Comparison of ENCODE assay signal across 10 cellular contexts in the genomic region with DNA sequence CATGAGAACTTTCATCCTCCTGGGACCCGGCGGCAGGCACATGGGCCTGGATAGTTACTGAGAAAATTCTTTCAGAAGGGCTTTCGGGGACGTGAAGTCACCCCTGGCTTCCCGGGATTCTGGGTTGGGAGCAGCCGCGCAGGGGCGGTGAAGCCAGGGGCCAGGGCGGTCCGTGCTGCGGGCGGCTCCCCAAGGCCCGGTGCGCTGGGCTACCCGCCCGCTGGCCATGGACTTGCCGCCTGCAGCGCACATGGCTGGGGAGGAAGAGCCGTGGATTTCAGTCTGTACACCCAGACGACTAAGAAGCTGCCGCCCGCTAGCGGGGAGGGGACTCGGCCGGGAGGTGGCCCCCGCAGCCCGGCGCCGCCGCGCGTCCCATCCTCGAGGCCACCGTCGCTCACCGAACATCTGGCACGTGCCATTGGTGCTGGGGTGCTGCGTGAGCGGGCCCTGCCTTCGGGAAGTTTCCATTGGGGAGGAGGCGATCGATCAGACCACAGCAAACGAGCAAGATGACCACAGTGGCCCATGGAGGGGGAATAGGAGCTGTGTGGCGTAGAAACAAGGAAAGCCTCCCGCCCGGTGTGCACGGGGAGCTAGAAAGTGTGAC.
A peak's percentile ranks its signal among the peaks of the same experiment; 100 is the strongest.
DNase-seq lines count a peak whose midpoint lies in the region; ATAC-seq, FAIRE-seq and TF ChIP-seq lines count a peak whose summit lies in the region.
"Had no signal": no experiment of that assay in that cellular context is flagged by ENCODE, and none has a peak within 500 bp of the region (broad histone marks: within the 10 kb centered on the region; RNA-seq: fewer than 3 reads in every experiment).

No MANE protein-coding gene starts in this region.

- H3K23ac ChIP-seq in H1 (ENCODE audit: insufficient read length), result no peak overlapping the region

- peak overlapping the region; percentile 77 to 97 for H3K4me2 ChIP-seq in H1 (ENCODE audit: insufficient read depth in 1 of 2, low read depth in 2 of 2, low read length in 2 of 2)

- peak overlapping the region in 3 of 4 experiments; percentile 82 to 93 (median 90); a peak in 6 of 7 replicates for H3K9ac ChIP-seq in H1 (replicated peaks in 1 of 4; ENCODE audit: extremely low read depth in 1 of 4, low read depth in 3 of 4, low read length in 3 of 4)

- H2AFZ ChIP-seq in H1 (ENCODE audit: low read length), result peak overlapping the region; percentile 66

- H2BK120ac ChIP-seq in H1 (replicated peaks; ENCODE audit: low read depth, low read length), result no peak overlapping the region

- H2BK12ac ChIP-seq in H1 (ENCODE audit: low read depth, low read length), result peak overlapping the region; percentile 92; the same call in 1 of the 2 replicates

- H3K36me3 Mint-ChIP-seq in activated naive CD4-positive, alpha-beta T cell treated with anti-CD3 and anti-CD28 coated beads for 36 hours (ENCODE audit: low read depth), result no peaks in the 10 kb centered on the region
- peaks cover 8 to 10% of the 10 kb centered on the region in 2 donors for H3K36me3 Mint-ChIP-seq in naive B cell

- no peak overlapping the region for H3K56ac ChIP-seq in H1 (replicated peaks; ENCODE audit: insufficient read length, low read depth, low read length)

- intact Hi-C loops in activated naive CD4-positive, alpha-beta T cell treated with anti-CD3 and anti-CD28 coated beads for 36 hours (cut with micrococcal nuclease), result loop anchor here (2.0 kb wide), 1 partner anchor 70 kb away; a partner anchor contains a TSS
- intact Hi-C loops in transverse colon (cut with DNase I; ENCODE audit: low total_unique reads), result no loop called here

- no peak for DNase-seq in activated naive CD4-positive, alpha-beta T cell treated with anti-CD3 and anti-CD28 coated beads for 36 hours
- DNase-seq in activated naive CD4-positive, alpha-beta T cell treated with Interleukin-2 at 50 U/mL for 16 hours, result no peak
- DNase-seq in H1 (ENCODE audit: low read depth in 1 of 2, low spot score in 2 of 2) (peak in 1 of 2 experiments; percentile 66), naive B cell (no peak), transverse colon (no peak), globus pallidus (ENCODE audit: low spot score) (no peak), glomerular visceral epithelial cell (ENCODE audit: extremely low spot score) (no peak)
- no peak for DNase-seq in stimulated activated naive CD4-positive, alpha-beta T cell treated with Interleukin-2 at 50 U/mL for 16 hours (lab: John Stamatoyannopoulos, UW)
- DNase-seq: small intestine had no signal

- no peak for ATAC-seq in naive B cell (ENCODE audit: low read depth in 2 of 2)

- no peak for TF ChIP-seq EP300 in H1 (IDR thresholded peaks at IDR 0.05; ENCODE audit: borderline replicate concordance in 1 of 2, low read depth in 2 of 2, low read length in 2 of 2)
- no peak for TF ChIP-seq EP300 in transverse colon (IDR thresholded peaks at IDR 0.05; ENCODE audit: low read depth)

- H3K4ac ChIP-seq in H1 (replicated peaks; ENCODE audit: insufficient read length, low read depth, low read length), result no peak overlapping the region

- H3K9me3 ChIP-seq in H1 (ENCODE audit: insufficient read depth in 2 of 2, low read depth in 1 of 2, low read length in 1 of 2) (no peaks in the 10 kb centered on the region), transverse colon (no peaks in the 10 kb centered on the region)

- no peak overlapping the region for H4K91ac ChIP-seq in H1 (replicated peaks; ENCODE audit: insufficient read length, low read length)

- H2BK15ac ChIP-seq in H1 (ENCODE audit: low read length), result no peak overlapping the region

- peaks cover 9% of the 10 kb centered on the region for H3K4me1 Mint-ChIP-seq in activated naive CD4-positive, alpha-beta T cell treated with anti-CD3 and anti-CD28 coated beads for 36 hours (ENCODE audit: low read depth)
- peaks cover 19 to 47% (median 43%) of the 10 kb centered on the region in 3 donors for H3K4me1 Mint-ChIP-seq in naive B cell

- in situ Hi-C loops in transverse colon (cut with MboI; ENCODE audit: low pct_ligation_motif_present in 1 of 4, low pct_unique_long_range_greater_than_20kb in 1 of 4, low sequenced_read_pairs in 3 of 4), result no loop called here

- H2BK20ac ChIP-seq in H1 (ENCODE audit: low read length), result no peak overlapping the region

- H2BK5ac ChIP-seq in H1 (ENCODE audit: low read depth, low read length), result no peak overlapping the region

- no peak for TF ChIP-seq CTCF in H1 (IDR thresholded peaks at IDR 0.05; ENCODE audit: control extremely low read depth in 1 of 3, insufficient read depth in 1 of 3, low read depth in 1 of 3, low read length in 3 of 3)
- TF ChIP-seq CTCF in transverse colon (IDR thresholded peaks at IDR 0.05), result no peak

- peaks cover 6% of the 10 kb centered on the region; the same call in 1 of the 2 replicates for H3K23me2 ChIP-seq in H1 (ENCODE audit: low read depth, low read length)

- H3K27ac Mint-ChIP-seq in activated naive CD4-positive, alpha-beta T cell treated with anti-CD3 and anti-CD28 coated beads for 36 hours, result no peak overlapping the region
- H3K27ac Mint-ChIP-seq in naive B cell, result peak overlapping the region in 5 of 6 donors; percentile 58 to 95 (median 93)

- POLR2A ChIA-PET in H1 (lab: Charles Lee; ENCODE audit: partially characterized antibody), result interaction anchor here (0.6 to 3.0 kb wide), 13 partner anchors 8 to 346 kb away, joined by 3 to 17 read pairs (median 4); a partner anchor contains a TSS

- peak overlapping the region; percentile 59 for H3K4me3 Mint-ChIP-seq in activated naive CD4-positive, alpha-beta T cell treated with anti-CD3 and anti-CD28 coated beads for 36 hours
- peak overlapping the region; percentile 85 to 95 (median 90) for H3K4me3 Mint-ChIP-seq in naive B cell

- no peak overlapping the region for H3K14ac ChIP-seq in H1 (ENCODE audit: insufficient read length)

- H3K9me3 Mint-ChIP-seq in activated naive CD4-positive, alpha-beta T cell treated with anti-CD3 and anti-CD28 coated beads for 36 hours, result no peaks in the 10 kb centered on the region
- no peaks in the 10 kb centered on the region for H3K9me3 Mint-ChIP-seq in naive B cell

- H3K27ac ChIP-seq in H1 (ENCODE audit: low read depth, low read length) (peak overlapping the region; percentile 87), transverse colon (peak overlapping the region; percentile 70 to 77 (median 72))

- H4K5ac ChIP-seq in H1 (ENCODE audit: insufficient read length, low read depth, low read length), result no peak overlapping the region

- H3K27me3 ChIP-seq in H1 (replicated peaks in 1 of 4; ENCODE audit: control insufficient read depth in 3 of 4, extremely low read depth in 1 of 4, insufficient read depth in 3 of 4, low read length in 3 of 4) (peaks cover 0 to 13% (median 8%) of the 10 kb centered on the region in 4 experiments; a peak in 5 of 7 replicates), transverse colon (no peaks in the 10 kb centered on the region)

- peaks cover 0 to 2% of the 10 kb centered on the region in 2 experiments for H4K20me1 ChIP-seq in H1 (replicated peaks in 1 of 2; ENCODE audit: control insufficient read depth in 1 of 2, insufficient read depth in 2 of 2, low read length in 2 of 2)

- H3K79me1 ChIP-seq in H1 (ENCODE audit: low read depth, low read length), result no peaks in the 10 kb centered on the region

- no peaks in the 10 kb centered on the region for H3K79me2 ChIP-seq in H1 (ENCODE audit: control insufficient read depth in 1 of 2, insufficient read depth in 2 of 2, low read length in 2 of 2)

- TF ChIP-seq RAD21 in H1 (IDR thresholded peaks at IDR 0.05 in 1 of 2, conservative IDR thresholded peaks at IDR 0.05 in 1 of 2; ENCODE audit: low read depth in 2 of 2, low read length in 2 of 2), result no peak

- TF ChIP-seq POLR2A in H1 (IDR thresholded peaks at IDR 0.05; ENCODE audit: control extremely low read depth in 1 of 2, low read depth in 2 of 2, low read length in 2 of 2) (no peak), transverse colon (IDR thresholded peaks at IDR 0.05) (no peak)

- H3K4me1 ChIP-seq in H1 (replicated peaks in 1 of 4; ENCODE audit: control insufficient read depth in 3 of 4, insufficient read depth in 4 of 4, low read length in 3 of 4), result peaks cover 0 to 15% (median 13%) of the 10 kb centered on the region in 4 experiments; a peak in 6 of 7 replicates
- peaks cover 13 to 28% (median 24%) of the 10 kb centered on the region in 4 donors for H3K4me1 ChIP-seq in transverse colon

- H3K27me3 Mint-ChIP-seq in activated naive CD4-positive, alpha-beta T cell treated with anti-CD3 and anti-CD28 coated beads for 36 hours (ENCODE audit: low read depth), result no peaks in the 10 kb centered on the region
- H3K27me3 Mint-ChIP-seq in naive B cell, result no peaks in the 10 kb centered on the region

- 73% methylated on average over 44 of the region's 47 CpGs; no CpG with 5 or more reads in 1 of the 2 experiments for WGBS in H1 (ENCODE audit: extremely low coverage in 1 of 2, insufficient coverage in 1 of 2, insufficient read length in 1 of 2, insufficient replicate concordance in 2 of 2, low coverage in 1 of 2, low lambda C conversion rate in 2 of 2, missing lambda C conversion rate in 1 of 2), 2 experiments
- 91 to 92% methylated on average over 5 to 25 of the region's 47 CpGs for WGBS in transverse colon (ENCODE audit: low coverage in 1 of 2), 2 donors

- FAIRE-seq in H1 (lab: Jason Lieb, UNC), result no peak
- FAIRE-seq: endometrium, small intestine had no signal

- H2AK5ac ChIP-seq in H1 (ENCODE audit: low read depth, low read length), result no peak overlapping the region

- peak overlapping the region; percentile 100; the same call in 1 of the 2 replicates for H4K8ac ChIP-seq in H1 (ENCODE audit: extremely low read depth, insufficient read depth, low read length)

- CTCF ChIA-PET in activated naive CD4-positive, alpha-beta T cell treated with anti-CD3 and anti-CD28 coated beads for 36 hours (lab: Charles Lee), result interaction anchor here (0.7 to 0.9 kb wide), 2 partner anchors 65 to 71 kb away, joined by 3 to 5 read pairs; a partner anchor contains a TSS
- CTCF ChIA-PET in H1 (lab: Charles Lee; ENCODE audit: partially characterized antibody), result interaction anchor here (0.7 to 2.0 kb wide), 8 partner anchors 13 to 616 kb away, joined by 3 to 5 read pairs (median 4); no protein-coding TSS in a partner anchor

- H3K36me3 ChIP-seq in H1 (ENCODE audit: control insufficient read depth in 2 of 4, insufficient read depth in 4 of 4, low read length in 3 of 4) (no peaks in the 10 kb centered on the region), transverse colon (peaks cover 0 to under 1% (median 0%) of the 10 kb centered on the region in 4 donors)

- peak overlapping the region; percentile 75; the same call in 1 of the 2 replicates for H3K18ac ChIP-seq in H1 (ENCODE audit: extremely low read depth, low read length)

- H3K4me3 ChIP-seq in H1 (ENCODE audit: extremely low read depth in 1 of 4, insufficient read depth in 2 of 4, low read depth in 3 of 4, low read length in 4 of 4), result peak overlapping the region; percentile 48 to 65 (median 55); a peak in 7 of 8 replicates
- H3K4me3 ChIP-seq in transverse colon, result peak overlapping the region; percentile 37 to 72 (median 58)

TF ChIP-seq in H1, 55 proteins besides CTCF, POLR2A, EP300 and RAD21 (continues in another document):
- TF ChIP-seq, protein P1, sequence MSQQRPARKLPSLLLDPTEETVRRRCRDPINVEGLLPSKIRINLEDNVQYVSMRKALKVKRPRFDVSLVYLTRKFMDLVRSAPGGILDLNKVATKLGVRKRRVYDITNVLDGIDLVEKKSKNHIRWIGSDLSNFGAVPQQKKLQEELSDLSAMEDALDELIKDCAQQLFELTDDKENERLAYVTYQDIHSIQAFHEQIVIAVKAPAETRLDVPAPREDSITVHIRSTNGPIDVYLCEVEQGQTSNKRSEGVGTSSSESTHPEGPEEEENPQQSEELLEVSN (IDR thresholded peaks at IDR 0.05), result peak; percentile 96
